Comparison of ENCODE assay signal across 8 cellular contexts in genomic region chr14:104137297-104138097, GRCh38. TPM values are rescaled to one million over a fixed set of nuclear protein-coding genes. Genes with fewer than 3 reads are reported as not detected.
DNase-seq lines count a peak whose midpoint lies in the region; ATAC-seq and TF ChIP-seq lines count a peak whose summit lies in the region.

No MANE protein-coding gene starts in this region.

- H3K4me1 Mint-ChIP-seq in CD4-positive, CD25-positive, alpha-beta regulatory T cell: peaks cover 0 to 10% (median 0%) of the 10 kb centered on the region in 4 donors
- H3K4me1 Mint-ChIP-seq in activated naive CD8-positive, alpha-beta T cell (ENCODE audit: low read depth): peaks cover 6% of the 10 kb centered on the region

- H3K27me3 Mint-ChIP-seq in CD4-positive, CD25-positive, alpha-beta regulatory T cell: peaks cover 47% of the 10 kb centered on the region
- H3K27me3 Mint-ChIP-seq in activated naive CD8-positive, alpha-beta T cell: peaks cover 7% of the 10 kb centered on the region

- peak overlapping the region in 3 of 4 donors; percentile 58 to 70 (median 67) for H3K4me3 Mint-ChIP-seq in CD4-positive, CD25-positive, alpha-beta regulatory T cell
- peak overlapping the region; percentile 73 for H3K4me3 Mint-ChIP-seq in activated naive CD8-positive, alpha-beta T cell

- no peak overlapping the region for H3K4me3 ChIP-seq in CD4-positive, CD25-positive, alpha-beta regulatory T cell (ENCODE audit: low read depth, low read length)
- peak overlapping the region; percentile 79 for H3K4me3 ChIP-seq in SJCRH30
- H3K4me3 ChIP-seq in heart left ventricle: peak overlapping the region; percentile 54 to 83 (median 60)
- peak overlapping the region; percentile 30 to 39 for H3K4me3 ChIP-seq in prostate gland
- H3K4me3 ChIP-seq in uterus: peak overlapping the region; percentile 13 to 50

- H3K9me3 Mint-ChIP-seq in CD4-positive, CD25-positive, alpha-beta regulatory T cell: no peaks in the 10 kb centered on the region
- no peaks in the 10 kb centered on the region for H3K9me3 Mint-ChIP-seq in activated naive CD8-positive, alpha-beta T cell (ENCODE audit: low read depth)

- no peak for TF ChIP-seq POLR2A in heart left ventricle (IDR thresholded peaks at IDR 0.05)
- no peak for TF ChIP-seq POLR2A in prostate gland (IDR thresholded peaks at IDR 0.05)
- TF ChIP-seq POLR2A in uterus (IDR thresholded peaks at IDR 0.05): no peak

- no peaks in the 10 kb centered on the region for H3K36me3 ChIP-seq in CD4-positive, CD25-positive, alpha-beta regulatory T cell (ENCODE audit: control insufficient read depth, insufficient read depth, low read length)
- no peaks in the 10 kb centered on the region for H3K36me3 ChIP-seq in SJCRH30
- no peaks in the 10 kb centered on the region for H3K36me3 ChIP-seq in heart left ventricle
- H3K36me3 ChIP-seq in prostate gland: no peaks in the 10 kb centered on the region
- H3K36me3 ChIP-seq in uterus: no peaks in the 10 kb centered on the region

- peak; percentile 86 to 97 (median 94) for TF ChIP-seq CTCF in heart left ventricle (IDR thresholded peaks at IDR 0.05)
- TF ChIP-seq CTCF in prostate gland (IDR thresholded peaks at IDR 0.05): peak; percentile 95 to 96 (median 95)
- peak; percentile 62 to 90 (median 79) for TF ChIP-seq CTCF in uterus (IDR thresholded peaks at IDR 0.05)

- ATAC-seq in CD4-positive, CD25-positive, alpha-beta regulatory T cell (ENCODE audit: low read depth in 2 of 2): peak; percentile 44 to 50
- ATAC-seq in heart left ventricle: peak; percentile 62 to 88 (median 80)
- ATAC-seq in GM21737 (IDR thresholded peaks at IDR 0.05; ENCODE audit: unreplicated experiment): no peak

- WGBS in heart left ventricle, 4 donors: 1 to 4% (median 1%) methylated on average over 39 to 88 of the region's 88 CpGs
- WGBS in prostate gland: 4% methylated on average over 35 of the region's 88 CpGs

- DNase-seq in CD4-positive, CD25-positive, alpha-beta regulatory T cell: peak; percentile 32 to 50 (median 43)
- DNase-seq in HT-29 (ENCODE audit: low spot score): peak; percentile 33
- DNase-seq in SJCRH30: peak; percentile 92 to 94
- peak; percentile 71 to 89 (median 78) for DNase-seq in heart left ventricle
- DNase-seq in prostate gland (ENCODE audit: low spot score): no peak
- DNase-seq in uterus: peak; percentile 34 to 40

- no peaks in the 10 kb centered on the region for H3K27me3 ChIP-seq in CD4-positive, CD25-positive, alpha-beta regulatory T cell (ENCODE audit: control insufficient read depth, insufficient read depth, low read length)
- no peaks in the 10 kb centered on the region for H3K27me3 ChIP-seq in SJCRH30
- peaks cover 8 to 63% (median 26%) of the 10 kb centered on the region in 9 donors for H3K27me3 ChIP-seq in heart left ventricle
- peaks cover 27% of the 10 kb centered on the region for H3K27me3 ChIP-seq in prostate gland (replicated peaks; ENCODE audit: insufficient read depth)
- H3K27me3 ChIP-seq in uterus: no peaks in the 10 kb centered on the region

- no peaks in the 10 kb centered on the region for H3K9me3 ChIP-seq in CD4-positive, CD25-positive, alpha-beta regulatory T cell (ENCODE audit: control insufficient read depth in 2 of 2, low read length in 2 of 2)
- H3K9me3 ChIP-seq in SJCRH30 (replicated peaks): no peaks in the 10 kb centered on the region
- H3K9me3 ChIP-seq in heart left ventricle: no peaks in the 10 kb centered on the region
- no peaks in the 10 kb centered on the region for H3K9me3 ChIP-seq in prostate gland
- no peaks in the 10 kb centered on the region for H3K9me3 ChIP-seq in uterus

- no peak overlapping the region for H3K27ac ChIP-seq in CD4-positive, CD25-positive, alpha-beta regulatory T cell (ENCODE audit: insufficient read depth, low read length, poor library complexity, severe bottlenecking)
- H3K27ac ChIP-seq in SJCRH30 (peak overlapping the region; percentile 65), heart left ventricle (peak overlapping the region in 11 of 12 donors; percentile 37 to 87 (median 71)), prostate gland (no peak overlapping the region), uterus (no peak overlapping the region)

- H3K27ac Mint-ChIP-seq in CD4-positive, CD25-positive, alpha-beta regulatory T cell: no peak overlapping the region
- H3K27ac Mint-ChIP-seq in activated naive CD8-positive, alpha-beta T cell: no peak overlapping the region

- intact Hi-C loops in heart left ventricle (cut with DNase I): loop anchor here (1.0 to 10.0 kb wide), 23 partner anchors 33 to 505 kb away; no protein-coding TSS in a partner anchor
- intact Hi-C loops in prostate gland (cut with DNase I): loop anchor here (2.0 to 10.0 kb wide), 3 partner anchors 237 to 500 kb away; no protein-coding TSS in a partner anchor
- intact Hi-C loops in uterus (cut with DNase I; ENCODE audit: low total_unique reads): loop anchor here (10.0 kb wide), 1 partner anchor 427 kb away; no protein-coding TSS in a partner anchor

- H3K36me3 Mint-ChIP-seq in CD4-positive, CD25-positive, alpha-beta regulatory T cell: no peaks in the 10 kb centered on the region
- no peaks in the 10 kb centered on the region for H3K36me3 Mint-ChIP-seq in activated naive CD8-positive, alpha-beta T cell

- peaks cover 21% of the 10 kb centered on the region for H3K4me1 ChIP-seq in CD4-positive, CD25-positive, alpha-beta regulatory T cell (ENCODE audit: control insufficient read depth, insufficient read depth, low read length, poor library complexity, severe bottlenecking)
- H3K4me1 ChIP-seq in SJCRH30 (peaks cover 13% of the 10 kb centered on the region; the same call in 1 of the 2 replicates), heart left ventricle (peaks cover 10 to 62% (median 27%) of the 10 kb centered on the region in 12 donors), prostate gland (replicated peaks) (peaks cover 4% of the 10 kb centered on the region), uterus (peaks cover 0 to 24% of the 10 kb centered on the region in 2 donors)

RNA-seq across cellular contexts. Expression of gene KIF26A, which starts 0.9 kb away (rescaled TPM):
- 0.07 TPM for total RNA-seq in CD4-positive, CD25-positive, alpha-beta regulatory T cell
- not detected for polyA plus RNA-seq in CD4-positive, CD25-positive, alpha-beta regulatory T cell
- total RNA-seq in HT-29 (2014; rRNA removed; shearing (Covaris generic)): not detected in 2 replicates
- 68.2 and 72.1 TPM in 2 replicates for total RNA-seq in SJCRH30 (2014; rRNA removed; shearing (Covaris generic))
- 10 to 100 TPM in 2 of 9 donors, 1 to 10 TPM in 7; 4.9 to 12.6 (median 7.8) TPM for total RNA-seq in heart left ventricle
- 1 to 10 TPM; 5.0 to 8.0 TPM for polyA plus RNA-seq in heart left ventricle
- total RNA-seq in prostate gland: 10 to 100 TPM in 1 of 2 donors, 1 to 10 TPM in 1; 1.6 to 13.9 TPM
- 10 to 100 TPM in 1 of 4 donors, 1 to 10 TPM in 3; 4.1 to 10.5 (median 7.5) TPM for total RNA-seq in uterus

RNA-seq across cellular contexts. Expression of gene ASPG, which starts 52.0 kb away (rescaled TPM):
- total RNA-seq in CD4-positive, CD25-positive, alpha-beta regulatory T cell: not detected
- polyA plus RNA-seq in CD4-positive, CD25-positive, alpha-beta regulatory T cell: not detected
- total RNA-seq in HT-29 (2014; rRNA removed; shearing (Covaris generic)): not detected in 2 replicates
- total RNA-seq in SJCRH30 (2014; rRNA removed; shearing (Covaris generic)): 0.35 and 0.51 TPM in 2 replicates
- total RNA-seq in heart left ventricle: 10 to 100 TPM in 7 of 9 donors, 1 to 10 TPM in 2; 6.0 to 54.6 (median 16.3) TPM
- polyA plus RNA-seq in heart left ventricle: 10 to 100 TPM in 1 of 2 donors, 1 to 10 TPM in 1; 3.2 to 16.3 TPM
- total RNA-seq in prostate gland: 1 to 10 TPM in 1 of 2 donors, not detected in 1; 2.3 TPM
- 10 to 100 TPM in 1 of 4 donors, under 1 TPM in 2, not detected in 1; 0.41 to 16.2 (median 0.51) TPM for total RNA-seq in uterus

Comparison
In these comparisons a context has a peak if more than half of its experiments do, and no peak if none do; other contexts are left out.
1. H3K27ac ChIP-seq: peak in SJCRH30 (single experiment) and heart left ventricle (11 of 12); none in CD4-positive, CD25-positive, alpha-beta regulatory T cell (single experiment), prostate gland (0 of 2) and uterus (0 of 2).
2. Peak in every context shown above with its lines, with median percentiles within 50 percentile points of each other: CTCF ChIP-seq.